In the genomic region with DNA sequence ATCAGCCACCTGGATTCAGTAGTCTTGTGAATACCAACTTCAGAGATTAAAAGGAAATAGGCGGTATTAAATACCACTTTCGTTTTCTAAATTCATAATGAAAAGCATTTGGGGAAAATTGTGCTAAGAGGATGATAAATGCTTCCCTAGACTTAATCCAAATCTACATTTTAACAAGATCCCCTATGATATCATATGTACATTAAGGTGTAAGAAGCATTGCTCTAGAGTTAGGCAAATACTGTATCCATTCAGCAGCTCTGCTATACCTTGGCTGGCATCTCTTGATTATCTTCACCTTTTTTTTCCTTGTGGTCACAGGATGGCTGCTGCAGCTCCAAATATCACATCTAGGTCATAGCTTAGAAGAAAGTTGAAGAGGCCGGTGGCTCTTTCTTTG, we compare ENCODE assay signal across 17 cellular contexts.
"Had no signal": no experiment of that assay in that cellular context is flagged by ENCODE, and none has a peak within 500 bp of the region (broad histone marks: within the 10 kb centered on the region; RNA-seq: fewer than 3 reads in every experiment).

No MANE protein-coding gene starts in this region.

- DNase-seq: activated CD4-positive, alpha-beta T cell treated with anti-CD3 and anti-CD28 coated beads, Interleukin-2, amount 50 U/mL, for 1 hour; activated naive CD4-positive, alpha-beta T cell treated with Interleukin-2 at 50 U/mL for 16 hours; cerebellar nuclear complex; effector memory CD8-positive, alpha-beta T cell; foreskin keratinocyte; glutamatergic neuron; hypothalamus; left ventricle myocardium inferior; occipital lobe; stimulated activated CD4-positive, alpha-beta T cell treated with anti-CD3 and anti-CD28 coated beads, Interleukin-15, amount 100 ng/mL, for 24 hours; stimulated activated CD4-positive, alpha-beta T cell treated with anti-CD3 and anti-CD28 coated beads, Interleukin-4, amount 100 ng/mL, for 1 hour; stomach; T-helper 17 cell; upper lobe of right lung had no signal

- H3K4me3 Mint-ChIP-seq: brain, nephron, T-helper 17 cell, WTC11 had no signal

- H3K27me3 Mint-ChIP-seq: brain; effector memory CD8-positive, alpha-beta T cell; T-helper 17 cell had no signal

- ATAC-seq: effector memory CD8-positive, alpha-beta T cell; foreskin keratinocyte; T-helper 17 cell; upper lobe of right lung; WTC11 had no signal

- H3K4me1 Mint-ChIP-seq: T-helper 17 cell had no signal

- H3K27ac Mint-ChIP-seq: T-helper 17 cell, WTC11 had no signal

- H3K9me3 Mint-ChIP-seq: brain; effector memory CD8-positive, alpha-beta T cell; nephron; WTC11 had no signal
